In genomic region chrX:129783176-129783776, GRCh38 we compare ENCODE assay signal across 14 cellular contexts.
DNase-seq lines count a peak whose midpoint lies in the region; ATAC-seq and TF ChIP-seq lines count a peak whose summit lies in the region.
"Had no signal": no experiment of that assay in that cellular context is flagged by ENCODE, and none has a peak within 500 bp of the region (broad histone marks: within the 10 kb centered on the region; RNA-seq: fewer than 3 reads in every experiment).

No MANE protein-coding gene starts in this region.

- peak overlapping the region; percentile 77; the same call in 1 of the 2 replicates for H3K9ac ChIP-seq in OCI-LY1 (ENCODE audit: low read length)

- H3K4me3 Mint-ChIP-seq in central memory CD8-positive, alpha-beta T cell, result peak overlapping the region; percentile 91
- H3K4me3 Mint-ChIP-seq in stimulated activated memory B cell treated with anti-CD40 and anti-IgM and Interleukin-4, amounts not matched to agents 10 μg/mL and 1 μg/mL and 100 μg/mL, for 72 hours, result peak overlapping the region; percentile 86

- no peaks in the 10 kb centered on the region for H4K20me1 ChIP-seq in OCI-LY1 (ENCODE audit: insufficient read depth, low read length)

- H3K9me3 ChIP-seq in OCI-LY1 (ENCODE audit: low read length), result no peaks in the 10 kb centered on the region
- H3K9me3 ChIP-seq: vagina had no signal

- H3K4me2 ChIP-seq in OCI-LY1 (ENCODE audit: low read length), result peak overlapping the region; percentile 91

- no peak for TF ChIP-seq CTCF in OCI-LY1 (IDR thresholded peaks at IDR 0.05; ENCODE audit: low read length)

- peak overlapping the region; percentile 99 for H3K27ac ChIP-seq in OCI-LY1 (ENCODE audit: low read depth, low read length, poor library complexity, severe bottlenecking)
- H3K27ac ChIP-seq: vagina had no signal

- H2AFZ ChIP-seq in OCI-LY1 (ENCODE audit: low read length), result no peak overlapping the region

- peaks cover 80% of the 10 kb centered on the region for H3K4me1 ChIP-seq in OCI-LY1 (ENCODE audit: insufficient read depth, low read length, severe bottlenecking)
- H3K4me1 ChIP-seq: vagina had no signal

- peak overlapping the region; percentile 85 for H3K4me3 ChIP-seq in OCI-LY1 (ENCODE audit: low read depth, low read length, poor library complexity, severe bottlenecking)
- H3K4me3 ChIP-seq: K562, lung, vagina had no signal

- peak; percentile 69 for DNase-seq in activated effector memory CD4-positive, alpha-beta T cell treated with anti-CD3 and anti-CD28 coated beads, Interleukin-2, amount 50 U/mL, for 16 hours
- DNase-seq in activated effector memory CD4-positive, alpha-beta T cell treated with Interleukin-2 at 50 U/mL for 16 hours, result no peak
- DNase-seq in central memory CD8-positive, alpha-beta T cell (ENCODE audit: low spot score in 2 of 2), result no peak
- DNase-seq: hypothalamus, NCI-H1930, NCI-H82 had no signal

- no peaks in the 10 kb centered on the region for H3K9me2 ChIP-seq in OCI-LY1 (ENCODE audit: low read depth, low read length)

- H3K27me3 ChIP-seq in OCI-LY1 (ENCODE audit: insufficient read depth, low read length), result no peaks in the 10 kb centered on the region
- H3K27me3 ChIP-seq: vagina had no signal

- peak overlapping the region; percentile 81 for H3K27ac Mint-ChIP-seq in central memory CD8-positive, alpha-beta T cell (ENCODE audit: low read depth)
- peak overlapping the region; percentile 90 for H3K27ac Mint-ChIP-seq in stimulated activated memory B cell treated with anti-CD40 and anti-IgM and Interleukin-4, amounts not matched to agents 10 μg/mL and 1 μg/mL and 100 μg/mL, for 72 hours

- no peaks in the 10 kb centered on the region for H3K9me3 Mint-ChIP-seq in central memory CD8-positive, alpha-beta T cell
- H3K9me3 Mint-ChIP-seq in stimulated activated memory B cell treated with anti-CD40 and anti-IgM and Interleukin-4, amounts not matched to agents 10 μg/mL and 1 μg/mL and 100 μg/mL, for 72 hours, result peaks cover 3% of the 10 kb centered on the region

- H3F3A ChIP-seq in OCI-LY1 (ENCODE audit: insufficient read depth, low read length), result 0 out of 2 replicates have a peak, but pooled peaks cover 5% of the 10 kb centered on the region

- ATAC-seq in central memory CD8-positive, alpha-beta T cell (replicated peaks; ENCODE audit: extremely low read depth, poor library complexity, severe bottlenecking), result no peak
- ATAC-seq in stimulated activated memory B cell treated with anti-CD40 and anti-IgM and Interleukin-4, amounts not matched to agents 10 μg/mL and 1 μg/mL and 100 μg/mL, for 72 hours, result no peak
- ATAC-seq in HG02763 (IDR thresholded peaks at IDR 0.05; ENCODE audit: unreplicated experiment), result no peak
- ATAC-seq in GM21515 (IDR thresholded peaks at IDR 0.05; ENCODE audit: unreplicated experiment), result no peak
- ATAC-seq in GM18498 (IDR thresholded peaks at IDR 0.05; ENCODE audit: unreplicated experiment), result no peak
- ATAC-seq: K562 had no signal

- peaks cover 57% of the 10 kb centered on the region for H3K4me1 Mint-ChIP-seq in central memory CD8-positive, alpha-beta T cell
- peaks cover 59% of the 10 kb centered on the region for H3K4me1 Mint-ChIP-seq in stimulated activated memory B cell treated with anti-CD40 and anti-IgM and Interleukin-4, amounts not matched to agents 10 μg/mL and 1 μg/mL and 100 μg/mL, for 72 hours

- peaks cover 64% of the 10 kb centered on the region for H3K36me3 Mint-ChIP-seq in central memory CD8-positive, alpha-beta T cell (ENCODE audit: insufficient read depth)
- peaks cover 62% of the 10 kb centered on the region for H3K36me3 Mint-ChIP-seq in stimulated activated memory B cell treated with anti-CD40 and anti-IgM and Interleukin-4, amounts not matched to agents 10 μg/mL and 1 μg/mL and 100 μg/mL, for 72 hours

- H3K27me3 Mint-ChIP-seq in central memory CD8-positive, alpha-beta T cell, result no peaks in the 10 kb centered on the region
- H3K27me3 Mint-ChIP-seq in stimulated activated memory B cell treated with anti-CD40 and anti-IgM and Interleukin-4, amounts not matched to agents 10 μg/mL and 1 μg/mL and 100 μg/mL, for 72 hours, result no peaks in the 10 kb centered on the region

- peaks cover 43% of the 10 kb centered on the region for H3K36me3 ChIP-seq in OCI-LY1 (ENCODE audit: insufficient read depth, low read length)
- H3K36me3 ChIP-seq: vagina had no signal

- H3K79me2 ChIP-seq in OCI-LY1 (ENCODE audit: insufficient read depth, low read length), result peaks cover 29% of the 10 kb centered on the region
